1 cellular context compared by ENCODE assay signal in the genomic region with DNA sequence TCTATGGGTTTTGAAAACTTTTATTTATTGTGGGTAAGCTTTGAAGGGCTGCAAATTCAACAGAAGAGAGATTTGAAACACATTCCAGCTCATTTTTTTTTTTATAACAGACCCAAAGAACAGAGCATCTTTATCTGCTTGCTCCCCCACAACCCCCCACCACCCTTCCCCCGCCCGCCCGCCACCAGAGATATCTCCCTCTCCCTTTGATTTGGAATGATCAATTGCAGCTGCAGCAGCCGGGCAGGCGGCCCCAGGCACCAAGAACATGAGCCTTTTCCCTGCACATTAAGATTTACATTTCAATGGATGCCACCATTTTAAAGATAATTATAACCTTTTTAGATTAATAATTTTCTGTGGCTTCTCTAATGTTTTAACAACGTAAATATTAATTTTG.
TF ChIP-seq lines count a peak whose summit lies in the region.

No MANE protein-coding gene starts in this region.

TF ChIP-seq in H1, 55 proteins besides CTCF, POLR2A, EP300 and RAD21 (continued from another document):
- TF ChIP-seq SIX5 (IDR thresholded peaks at IDR 0.05; ENCODE audit: low read depth, low read length) (no peak), SIRT6 (IDR thresholded peaks at IDR 0.05; ENCODE audit: low read length) (no peak), SP2 (IDR thresholded peaks at IDR 0.05; ENCODE audit: low read length) (no peak), ZNF274 (IDR thresholded peaks at IDR 0.05; ENCODE audit: borderline replicate concordance, extremely low read depth, low read length) (no peak), PHF8 (conservative IDR thresholded peaks at IDR 0.05; ENCODE audit: low read depth, low read length) (no peak), GTF2F1 (IDR thresholded peaks at IDR 0.05; ENCODE audit: borderline replicate concordance, low read depth, low read length) (no peak), BRCA1 (IDR thresholded peaks at IDR 0.05; ENCODE audit: low read depth, low read length) (no peak), JUN (IDR thresholded peaks at IDR 0.05; ENCODE audit: low read depth, low read length) (no peak), CREB1 (IDR thresholded peaks at IDR 0.05) (no peak), JUND (IDR thresholded peaks at IDR 0.05; ENCODE audit: low read length) (no peak), SRF (IDR thresholded peaks at IDR 0.05; ENCODE audit: low read depth, low read length) (no peak)
- TF ChIP-seq, protein P1, sequence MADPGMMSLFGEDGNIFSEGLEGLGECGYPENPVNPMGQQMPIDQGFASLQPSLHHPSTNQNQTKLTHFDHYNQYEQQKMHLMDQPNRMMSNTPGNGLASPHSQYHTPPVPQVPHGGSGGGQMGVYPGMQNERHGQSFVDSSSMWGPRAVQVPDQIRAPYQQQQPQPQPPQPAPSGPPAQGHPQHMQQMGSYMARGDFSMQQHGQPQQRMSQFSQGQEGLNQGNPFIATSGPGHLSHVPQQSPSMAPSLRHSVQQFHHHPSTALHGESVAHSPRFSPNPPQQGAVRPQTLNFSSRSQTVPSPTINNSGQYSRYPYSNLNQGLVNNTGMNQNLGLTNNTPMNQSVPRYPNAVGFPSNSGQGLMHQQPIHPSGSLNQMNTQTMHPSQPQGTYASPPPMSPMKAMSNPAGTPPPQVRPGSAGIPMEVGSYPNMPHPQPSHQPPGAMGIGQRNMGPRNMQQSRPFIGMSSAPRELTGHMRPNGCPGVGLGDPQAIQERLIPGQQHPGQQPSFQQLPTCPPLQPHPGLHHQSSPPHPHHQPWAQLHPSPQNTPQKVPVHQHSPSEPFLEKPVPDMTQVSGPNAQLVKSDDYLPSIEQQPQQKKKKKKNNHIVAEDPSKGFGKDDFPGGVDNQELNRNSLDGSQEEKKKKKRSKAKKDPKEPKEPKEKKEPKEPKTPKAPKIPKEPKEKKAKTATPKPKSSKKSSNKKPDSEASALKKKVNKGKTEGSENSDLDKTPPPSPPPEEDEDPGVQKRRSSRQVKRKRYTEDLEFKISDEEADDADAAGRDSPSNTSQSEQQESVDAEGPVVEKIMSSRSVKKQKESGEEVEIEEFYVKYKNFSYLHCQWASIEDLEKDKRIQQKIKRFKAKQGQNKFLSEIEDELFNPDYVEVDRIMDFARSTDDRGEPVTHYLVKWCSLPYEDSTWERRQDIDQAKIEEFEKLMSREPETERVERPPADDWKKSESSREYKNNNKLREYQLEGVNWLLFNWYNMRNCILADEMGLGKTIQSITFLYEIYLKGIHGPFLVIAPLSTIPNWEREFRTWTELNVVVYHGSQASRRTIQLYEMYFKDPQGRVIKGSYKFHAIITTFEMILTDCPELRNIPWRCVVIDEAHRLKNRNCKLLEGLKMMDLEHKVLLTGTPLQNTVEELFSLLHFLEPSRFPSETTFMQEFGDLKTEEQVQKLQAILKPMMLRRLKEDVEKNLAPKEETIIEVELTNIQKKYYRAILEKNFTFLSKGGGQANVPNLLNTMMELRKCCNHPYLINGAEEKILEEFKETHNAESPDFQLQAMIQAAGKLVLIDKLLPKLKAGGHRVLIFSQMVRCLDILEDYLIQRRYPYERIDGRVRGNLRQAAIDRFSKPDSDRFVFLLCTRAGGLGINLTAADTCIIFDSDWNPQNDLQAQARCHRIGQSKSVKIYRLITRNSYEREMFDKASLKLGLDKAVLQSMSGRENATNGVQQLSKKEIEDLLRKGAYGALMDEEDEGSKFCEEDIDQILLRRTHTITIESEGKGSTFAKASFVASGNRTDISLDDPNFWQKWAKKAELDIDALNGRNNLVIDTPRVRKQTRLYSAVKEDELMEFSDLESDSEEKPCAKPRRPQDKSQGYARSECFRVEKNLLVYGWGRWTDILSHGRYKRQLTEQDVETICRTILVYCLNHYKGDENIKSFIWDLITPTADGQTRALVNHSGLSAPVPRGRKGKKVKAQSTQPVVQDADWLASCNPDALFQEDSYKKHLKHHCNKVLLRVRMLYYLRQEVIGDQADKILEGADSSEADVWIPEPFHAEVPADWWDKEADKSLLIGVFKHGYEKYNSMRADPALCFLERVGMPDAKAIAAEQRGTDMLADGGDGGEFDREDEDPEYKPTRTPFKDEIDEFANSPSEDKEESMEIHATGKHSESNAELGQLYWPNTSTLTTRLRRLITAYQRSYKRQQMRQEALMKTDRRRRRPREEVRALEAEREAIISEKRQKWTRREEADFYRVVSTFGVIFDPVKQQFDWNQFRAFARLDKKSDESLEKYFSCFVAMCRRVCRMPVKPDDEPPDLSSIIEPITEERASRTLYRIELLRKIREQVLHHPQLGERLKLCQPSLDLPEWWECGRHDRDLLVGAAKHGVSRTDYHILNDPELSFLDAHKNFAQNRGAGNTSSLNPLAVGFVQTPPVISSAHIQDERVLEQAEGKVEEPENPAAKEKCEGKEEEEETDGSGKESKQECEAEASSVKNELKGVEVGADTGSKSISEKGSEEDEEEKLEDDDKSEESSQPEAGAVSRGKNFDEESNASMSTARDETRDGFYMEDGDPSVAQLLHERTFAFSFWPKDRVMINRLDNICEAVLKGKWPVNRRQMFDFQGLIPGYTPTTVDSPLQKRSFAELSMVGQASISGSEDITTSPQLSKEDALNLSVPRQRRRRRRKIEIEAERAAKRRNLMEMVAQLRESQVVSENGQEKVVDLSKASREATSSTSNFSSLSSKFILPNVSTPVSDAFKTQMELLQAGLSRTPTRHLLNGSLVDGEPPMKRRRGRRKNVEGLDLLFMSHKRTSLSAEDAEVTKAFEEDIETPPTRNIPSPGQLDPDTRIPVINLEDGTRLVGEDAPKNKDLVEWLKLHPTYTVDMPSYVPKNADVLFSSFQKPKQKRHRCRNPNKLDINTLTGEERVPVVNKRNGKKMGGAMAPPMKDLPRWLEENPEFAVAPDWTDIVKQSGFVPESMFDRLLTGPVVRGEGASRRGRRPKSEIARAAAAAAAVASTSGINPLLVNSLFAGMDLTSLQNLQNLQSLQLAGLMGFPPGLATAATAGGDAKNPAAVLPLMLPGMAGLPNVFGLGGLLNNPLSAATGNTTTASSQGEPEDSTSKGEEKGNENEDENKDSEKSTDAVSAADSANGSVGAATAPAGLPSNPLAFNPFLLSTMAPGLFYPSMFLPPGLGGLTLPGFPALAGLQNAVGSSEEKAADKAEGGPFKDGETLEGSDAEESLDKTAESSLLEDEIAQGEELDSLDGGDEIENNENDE (IDR thresholded peaks at IDR 0.05; ENCODE audit: insufficient replicate concordance, low read length) = no peak
